1 cellular context compared by ENCODE assay signal in the genomic region with DNA sequence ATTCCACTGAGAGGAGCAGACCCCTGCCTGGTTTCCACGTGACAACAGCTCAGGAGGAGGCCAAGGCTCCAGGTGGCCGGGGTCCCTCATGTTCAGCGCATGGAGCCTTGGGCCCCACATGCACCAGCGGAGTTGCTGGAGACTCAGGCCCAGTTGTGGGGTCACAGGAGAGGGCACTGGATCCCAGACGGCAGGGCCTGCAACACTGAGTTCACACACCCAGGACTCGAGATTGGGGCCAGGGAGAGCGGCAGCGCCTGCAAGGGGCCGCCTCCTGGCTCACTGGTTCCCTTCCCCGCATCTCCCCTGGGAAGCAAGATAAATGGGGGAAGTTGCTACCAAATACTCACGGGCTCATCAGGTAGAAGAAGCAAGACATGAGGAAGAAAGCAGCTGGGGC.
TF ChIP-seq lines count a peak whose summit lies in the region.

No MANE protein-coding gene starts in this region.

TF ChIP-seq in WTC11, 78 proteins besides CTCF, POLR2A, EP300 and RAD21 (continued from another document):
- TF ChIP-seq, protein P1, sequence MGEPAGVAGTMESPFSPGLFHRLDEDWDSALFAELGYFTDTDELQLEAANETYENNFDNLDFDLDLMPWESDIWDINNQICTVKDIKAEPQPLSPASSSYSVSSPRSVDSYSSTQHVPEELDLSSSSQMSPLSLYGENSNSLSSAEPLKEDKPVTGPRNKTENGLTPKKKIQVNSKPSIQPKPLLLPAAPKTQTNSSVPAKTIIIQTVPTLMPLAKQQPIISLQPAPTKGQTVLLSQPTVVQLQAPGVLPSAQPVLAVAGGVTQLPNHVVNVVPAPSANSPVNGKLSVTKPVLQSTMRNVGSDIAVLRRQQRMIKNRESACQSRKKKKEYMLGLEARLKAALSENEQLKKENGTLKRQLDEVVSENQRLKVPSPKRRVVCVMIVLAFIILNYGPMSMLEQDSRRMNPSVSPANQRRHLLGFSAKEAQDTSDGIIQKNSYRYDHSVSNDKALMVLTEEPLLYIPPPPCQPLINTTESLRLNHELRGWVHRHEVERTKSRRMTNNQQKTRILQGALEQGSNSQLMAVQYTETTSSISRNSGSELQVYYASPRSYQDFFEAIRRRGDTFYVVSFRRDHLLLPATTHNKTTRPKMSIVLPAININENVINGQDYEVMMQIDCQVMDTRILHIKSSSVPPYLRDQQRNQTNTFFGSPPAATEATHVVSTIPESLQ (CRISPR knock-in tag; IDR thresholded peaks at IDR 0.05): no peak
- TF ChIP-seq ATF1 (CRISPR knock-in tag; IDR thresholded peaks at IDR 0.05) (no peak), HMGA2 (CRISPR knock-in tag; IDR thresholded peaks at IDR 0.05) (no peak), PRRX2 (CRISPR knock-in tag; IDR thresholded peaks at IDR 0.05) (no peak), NFE2L1 (CRISPR knock-in tag; IDR thresholded peaks at IDR 0.05) (no peak)
